16 cellular contexts compared by ENCODE assay signal in the genomic region with DNA sequence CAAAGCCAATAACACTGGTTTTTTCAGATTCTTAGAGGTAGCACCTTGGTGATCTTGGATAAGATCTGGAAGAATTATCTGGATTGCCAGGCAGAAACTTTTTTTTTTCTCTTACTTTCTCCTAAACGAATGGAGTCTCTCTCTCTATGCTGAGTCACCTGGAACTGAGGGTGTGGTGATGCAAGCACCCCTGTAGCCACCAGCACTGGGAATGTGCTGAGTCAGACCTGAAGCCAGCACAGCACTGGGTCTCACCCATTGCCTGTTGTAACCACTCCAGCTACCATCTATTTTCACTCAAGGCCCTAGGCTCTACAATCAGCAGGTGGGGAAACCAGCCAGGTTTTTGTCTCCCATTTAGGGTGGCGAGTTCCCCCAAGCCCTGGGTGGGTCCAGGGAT.
DNase-seq lines count a peak whose midpoint lies in the region; ATAC-seq and TF ChIP-seq lines count a peak whose summit lies in the region.
"Had no signal": no experiment of that assay in that cellular context is flagged by ENCODE, and none has a peak within 500 bp of the region (broad histone marks: within the 10 kb centered on the region; RNA-seq: fewer than 3 reads in every experiment).

No MANE protein-coding gene starts in this region.

- no peak overlapping the region for H4K12ac ChIP-seq in trophoblast cell (ENCODE audit: low read depth, low read length)

- H4K8ac ChIP-seq in trophoblast cell (ENCODE audit: low read depth, low read length) = no peak overlapping the region

- no peak overlapping the region for H3K23ac ChIP-seq in trophoblast cell (ENCODE audit: low read length)

- no peak overlapping the region for H3K27ac ChIP-seq in PC-3 (ENCODE audit: low read length)
- no peak overlapping the region for H3K27ac ChIP-seq in endodermal cell (ENCODE audit: low read depth, low read length)
- H3K27ac ChIP-seq in trophoblast cell (ENCODE audit: low read depth, low read length) = no peak overlapping the region
- no peak overlapping the region for H3K27ac ChIP-seq in coronary artery
- H3K27ac ChIP-seq: thoracic aorta had no signal

- POLR2A ChIA-PET in PC-3 (lab: Charles Lee; ENCODE audit: unreplicated experiment) = no interaction called here

- H3K9ac ChIP-seq in PC-3 (ENCODE audit: low read length) (no peak overlapping the region), endodermal cell (ENCODE audit: extremely low read depth, low read length, poor library complexity, severe bottlenecking) (no peak overlapping the region), trophoblast cell (ENCODE audit: low read length) (no peak overlapping the region)

- no peak overlapping the region for H2BK120ac ChIP-seq in trophoblast cell (ENCODE audit: insufficient read depth, low read length, poor library complexity)

- TF ChIP-seq CTCF in PC-3 (conservative IDR thresholded peaks at IDR 0.05; ENCODE audit: low read depth, low read length) (no peak), endodermal cell (conservative IDR thresholded peaks at IDR 0.05) (no peak), coronary artery (IDR thresholded peaks at IDR 0.05) (no peak)

- BruUV-seq in PC-3 (replicated peaks; lab: Mats Ljungman, UMichigan) = no TSS peak

- H3K79me2 ChIP-seq in PC-3 (ENCODE audit: low read length) (no peaks in the 10 kb centered on the region), trophoblast cell (ENCODE audit: control insufficient read depth, insufficient read depth, low read length, poor library complexity) (no peaks in the 10 kb centered on the region)

- CTCF ChIA-PET in PC-3 (lab: Charles Lee) = no interaction called here

- H3K4ac ChIP-seq in trophoblast cell (ENCODE audit: low read depth, low read length) = no peak overlapping the region

- H3F3A ChIP-seq in PC-3 (ENCODE audit: low read length, unreplicated experiment) = no peaks in the 10 kb centered on the region

- peak; percentile 65 for ATAC-seq in PC-3
- no peak for ATAC-seq in SK-N-SH treated with all-trans-retinoic acid at 6 μM for 48 hours
- no peak for ATAC-seq in HG03439 (IDR thresholded peaks at IDR 0.05; ENCODE audit: unreplicated experiment)
- ATAC-seq: activated CD8-positive, alpha-beta T cell treated with anti-CD3 and anti-CD28 coated beads, Interleukin-2, amount 10 ng/mL, durations not matched to agents 7 days and 5 days had no signal

- intact Hi-C loops in PC-3 (cut with micrococcal nuclease) = no loop called here

- H3K27me3 Mint-ChIP-seq in endodermal cell (ENCODE audit: insufficient read depth) = no peaks in the 10 kb centered on the region
- H3K27me3 Mint-ChIP-seq: CD8-positive, alpha-beta memory T cell had no signal

- no peak overlapping the region for H3K27ac Mint-ChIP-seq in endodermal cell
- H3K27ac Mint-ChIP-seq: activated CD8-positive, alpha-beta T cell treated with anti-CD3 and anti-CD28 coated beads, Interleukin-2, amount 10 ng/mL, durations not matched to agents 7 days and 5 days; brain; CD8-positive, alpha-beta memory T cell had no signal

- peaks cover 4% of the 10 kb centered on the region; the same call in 1 of the 2 replicates for H3K4me1 ChIP-seq in PC-3 (ENCODE audit: insufficient read depth, low read length)
- H3K4me1 ChIP-seq in endodermal cell (ENCODE audit: control insufficient read depth, insufficient read depth, low read length) = peaks cover 7% of the 10 kb centered on the region
- H3K4me1 ChIP-seq in trophoblast cell (ENCODE audit: control insufficient read depth in 1 of 2, insufficient read depth in 2 of 2, low read length in 2 of 2) = no peaks in the 10 kb centered on the region

- no peak overlapping the region for H3K4me2 ChIP-seq in PC-3 (ENCODE audit: low read length)
- no peak overlapping the region for H3K4me2 ChIP-seq in trophoblast cell (ENCODE audit: low read length)

- no peaks in the 10 kb centered on the region for H3K27me3 ChIP-seq in PC-3 (ENCODE audit: low read length)
- no peaks in the 10 kb centered on the region for H3K27me3 ChIP-seq in endodermal cell (ENCODE audit: control insufficient read depth, insufficient read depth, low read length, poor library complexity, severe bottlenecking)
- H3K27me3 ChIP-seq in trophoblast cell (ENCODE audit: insufficient read depth, low read length) = no peaks in the 10 kb centered on the region

- no peak overlapping the region for H2BK12ac ChIP-seq in trophoblast cell (ENCODE audit: low read length)

- peak; percentile 59 for DNase-seq in HS-5 (ENCODE audit: low read depth)
- DNase-seq in PC-3 = peak; percentile 61
- DNase-seq in endodermal cell = peak; percentile 74
- DNase-seq in trophoblast cell = peak; percentile 4 to 29
- DNase-seq in coronary artery (ENCODE audit: low spot score) = no peak
- DNase-seq: activated CD8-positive, alpha-beta T cell treated with anti-CD3 and anti-CD28 coated beads, Interleukin-2, amount 10 ng/mL, durations not matched to agents 7 days and 5 days; activated gamma-delta T cell; CD8-positive, alpha-beta memory T cell; Kasumi-1; occipital lobe; stimulated activated CD4-positive, alpha-beta T cell treated with anti-CD3 and anti-CD28 coated beads, Interleukin-12 subunit alpha, Interleukin-12 subunit beta, amount 100 ng/mL, for 4 hours; T-helper 9 cell had no signal

- peaks cover 25% of the 10 kb centered on the region for H3K4me1 Mint-ChIP-seq in endodermal cell
- H3K4me1 Mint-ChIP-seq: brain; CD8-positive, alpha-beta memory T cell had no signal

- H3K9me3 ChIP-seq in PC-3 (ENCODE audit: low read length) = no peaks in the 10 kb centered on the region
- H3K9me3 ChIP-seq in endodermal cell (ENCODE audit: control insufficient read depth, low read length) = no peaks in the 10 kb centered on the region
- no peaks in the 10 kb centered on the region for H3K9me3 ChIP-seq in trophoblast cell (ENCODE audit: insufficient read depth, low read depth, low read length)
- H3K9me3 ChIP-seq: thoracic aorta had no signal

- H3K79me1 ChIP-seq in trophoblast cell (ENCODE audit: low read length) = no peaks in the 10 kb centered on the region

- H3K18ac ChIP-seq in trophoblast cell (ENCODE audit: low read length) = no peak overlapping the region

- H3K36me3 Mint-ChIP-seq in endodermal cell (ENCODE audit: low read depth) = no peaks in the 10 kb centered on the region
- H3K36me3 Mint-ChIP-seq: brain; CD8-positive, alpha-beta memory T cell had no signal

- H3K9me3 Mint-ChIP-seq in endodermal cell = no peaks in the 10 kb centered on the region

- 88% methylated on average over 2 of the region's 2 CpGs; no CpG with 5 or more reads in 1 of the 2 experiments for WGBS in endodermal cell (ENCODE audit: insufficient coverage in 1 of 2, insufficient read length in 1 of 2), 2 experiments
- no CpG with 5 or more reads among the region's 2 CpGs for WGBS in trophoblast cell (ENCODE audit: extremely low coverage, insufficient coverage, insufficient read length)

- H3K4me3 Mint-ChIP-seq in endodermal cell = no peak overlapping the region
- H3K4me3 Mint-ChIP-seq: activated CD8-positive, alpha-beta T cell treated with anti-CD3 and anti-CD28 coated beads, Interleukin-2, amount 10 ng/mL, durations not matched to agents 7 days and 5 days; brain; CD8-positive, alpha-beta memory T cell had no signal

- no peaks in the 10 kb centered on the region for H3K36me3 ChIP-seq in PC-3 (ENCODE audit: low read depth, low read length)
- no peaks in the 10 kb centered on the region for H3K36me3 ChIP-seq in endodermal cell (ENCODE audit: control insufficient read depth, insufficient read depth, low read length)
- no peaks in the 10 kb centered on the region for H3K36me3 ChIP-seq in trophoblast cell (ENCODE audit: control insufficient read depth in 1 of 2, insufficient read depth in 2 of 2, low read length in 2 of 2)
- H3K36me3 ChIP-seq: thoracic aorta had no signal

- H3K14ac ChIP-seq in trophoblast cell (ENCODE audit: low read length) = no peak overlapping the region

- no peaks in the 10 kb centered on the region for H4K20me1 ChIP-seq in PC-3 (ENCODE audit: low read length)

- H2AK5ac ChIP-seq in trophoblast cell (ENCODE audit: low read length) = no peak overlapping the region

- no peak overlapping the region for H2BK5ac ChIP-seq in trophoblast cell (ENCODE audit: low read depth, low read length, poor library complexity)

- no peak overlapping the region for H4K91ac ChIP-seq in trophoblast cell (ENCODE audit: low read depth, low read length)

- no peaks in the 10 kb centered on the region for H3K9me2 ChIP-seq in PC-3 (replicated peaks; ENCODE audit: low read length)

- H3K4me3 ChIP-seq in PC-3 (ENCODE audit: low read length) (no peak overlapping the region), endodermal cell (ENCODE audit: low read length) (no peak overlapping the region), trophoblast cell (ENCODE audit: low read depth, low read length) (no peak overlapping the region), coronary artery (no peak overlapping the region)
- H3K4me3 ChIP-seq: thoracic aorta had no signal

- 0 out of 2 replicates have a peak overlapping the region, but pooled peaks have one; percentile 42 for H2AFZ ChIP-seq in PC-3 (ENCODE audit: low read length)
- no peak overlapping the region for H2AFZ ChIP-seq in trophoblast cell (ENCODE audit: insufficient read depth, low read length, poor library complexity)

TF ChIP-seq in SK-N-SH treated with all-trans-retinoic acid at 6 μM for 48 hours, 23 proteins besides CTCF, POLR2A, EP300 and RAD21 (continues in another document):
- no peak for TF ChIP-seq ZFP30 (CRISPR knock-in tag; IDR thresholded peaks at IDR 0.05)
- no peak for TF ChIP-seq PPARA (CRISPR knock-in tag; IDR thresholded peaks at IDR 0.05; ENCODE audit: borderline replicate concordance)
- no peak for TF ChIP-seq TCF4 (CRISPR knock-in tag; IDR thresholded peaks at IDR 0.05; ENCODE audit: borderline replicate concordance)
- no peak for TF ChIP-seq RARB (CRISPR knock-in tag; IDR thresholded peaks at IDR 0.05)
- TF ChIP-seq, protein P1, sequence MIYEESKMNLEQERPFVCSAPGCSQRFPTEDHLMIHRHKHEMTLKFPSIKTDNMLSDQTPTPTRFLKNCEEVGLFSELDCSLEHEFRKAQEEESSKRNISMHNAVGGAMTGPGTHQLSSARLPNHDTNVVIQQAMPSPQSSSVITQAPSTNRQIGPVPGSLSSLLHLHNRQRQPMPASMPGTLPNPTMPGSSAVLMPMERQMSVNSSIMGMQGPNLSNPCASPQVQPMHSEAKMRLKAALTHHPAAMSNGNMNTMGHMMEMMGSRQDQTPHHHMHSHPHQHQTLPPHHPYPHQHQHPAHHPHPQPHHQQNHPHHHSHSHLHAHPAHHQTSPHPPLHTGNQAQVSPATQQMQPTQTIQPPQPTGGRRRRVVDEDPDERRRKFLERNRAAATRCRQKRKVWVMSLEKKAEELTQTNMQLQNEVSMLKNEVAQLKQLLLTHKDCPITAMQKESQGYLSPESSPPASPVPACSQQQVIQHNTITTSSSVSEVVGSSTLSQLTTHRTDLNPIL (CRISPR knock-in tag; IDR thresholded peaks at IDR 0.05; ENCODE audit: low read depth) = no peak
